In the genomic region with DNA sequence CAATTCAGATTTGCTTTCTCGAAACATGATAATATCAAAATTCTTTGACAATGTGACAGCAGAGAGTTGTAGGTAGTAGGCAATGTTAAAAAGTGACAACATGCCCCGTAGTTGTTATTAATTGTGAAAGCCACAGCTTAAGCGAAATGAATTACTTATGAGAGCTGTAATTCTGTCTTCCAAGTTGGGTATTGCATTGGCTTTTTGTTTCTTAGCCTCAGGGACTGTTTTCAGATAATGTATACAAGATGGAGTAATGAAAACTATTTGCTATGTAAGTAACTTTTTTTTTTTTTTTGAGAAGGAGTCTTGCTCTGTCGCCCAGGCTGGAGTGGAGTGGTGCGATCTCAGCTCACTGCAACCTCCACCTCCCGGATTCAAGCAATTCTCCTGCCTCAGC, we compare ENCODE assay signal across 37 cellular contexts.
"Had no signal": no experiment of that assay in that cellular context is flagged by ENCODE, and none has a peak within 500 bp of the region (broad histone marks: within the 10 kb centered on the region; RNA-seq: fewer than 3 reads in every experiment).

No MANE protein-coding gene starts in this region.

- ATAC-seq: activated naive CD4-positive, alpha-beta T cell treated with anti-CD3 and anti-CD28 coated beads, Interleukin-2, amount 50 U/mL, for 72 hours; activated naive CD8-positive, alpha-beta T cell treated with anti-CD3 and anti-CD28 coated beads, Interleukin-2, amount 50 U/mL, for 24 hours; activated T-cell treated with anti-CD3 and anti-CD28 coated beads, Interleukin-2, amount 50 U/mL, for 4 hours; activated T-cell treated with anti-CD3 and anti-CD28 coated beads, Interleukin-2, amount 50 U/mL, for 72 hours; activated T-helper 17 cell treated with anti-CD3 and anti-CD28 coated beads, Interleukin-2, amount 50 U/mL, for 72 hours; body of pancreas had no signal

- H3K27ac ChIP-seq: adrenal gland, ascending aorta, body of pancreas, brain microvascular endothelial cell, breast epithelium, cardiac muscle cell had no signal

- H3K36me3 ChIP-seq: adrenal gland, ascending aorta, brain microvascular endothelial cell, breast epithelium, cardiac muscle cell had no signal

- H3K36me3 Mint-ChIP-seq: activated naive CD4-positive, alpha-beta T cell treated with anti-CD3 and anti-CD28 coated beads, Interleukin-2, amount 10 ng/mL, durations not matched to agents 7 days and 5 days; activated naive CD4-positive, alpha-beta T cell treated with anti-CD3 and anti-CD28 coated beads, Interleukin-2, amount 50 U/mL, for 24 hours; activated naive CD4-positive, alpha-beta T cell treated with anti-CD3 and anti-CD28 coated beads, Interleukin-2, amount 50 U/mL, for 72 hours; activated naive CD8-positive, alpha-beta T cell treated with anti-CD3 and anti-CD28 coated beads for 36 hours; activated naive CD8-positive, alpha-beta T cell treated with anti-CD3 and anti-CD28 coated beads, Interleukin-2, amount 10 ng/mL, durations not matched to agents 7 days and 5 days had no signal

- H3K27ac Mint-ChIP-seq: activated naive CD4-positive, alpha-beta T cell treated with anti-CD3 and anti-CD28 coated beads for 36 hours; activated naive CD4-positive, alpha-beta T cell treated with anti-CD3 and anti-CD28 coated beads, Interleukin-2, amount 10 ng/mL, durations not matched to agents 7 days and 5 days; activated naive CD4-positive, alpha-beta T cell treated with anti-CD3 and anti-CD28 coated beads, Interleukin-2, amount 50 U/mL, for 24 hours; activated naive CD4-positive, alpha-beta T cell treated with anti-CD3 and anti-CD28 coated beads, Interleukin-2, amount 50 U/mL, for 72 hours; activated naive CD8-positive, alpha-beta T cell; activated naive CD8-positive, alpha-beta T cell treated with anti-CD3 and anti-CD28 coated beads for 36 hours; activated naive CD8-positive, alpha-beta T cell treated with anti-CD3 and anti-CD28 coated beads, Interleukin-2, amount 10 ng/mL, durations not matched to agents 7 days and 5 days; activated naive CD8-positive, alpha-beta T cell treated with anti-CD3 and anti-CD28 coated beads, Interleukin-2, amount 50 U/mL, for 24 hours; activated T-cell treated with anti-CD3 and anti-CD28 coated beads, Interleukin-2, amount 50 U/mL, for 72 hours; activated T-helper 1 cell treated with anti-CD3 and anti-CD28 coated beads, Interleukin-12 subunit alpha, Interleukin-12 subunit beta, Interleukin-2, Interleukin-4 antibody, amounts not matched to agents 30 ng/mL and 10 ng/mL and 1 ng/mL, durations not matched to agents 14 hours and 24 hours and 36 hours; activated T-helper 17 cell treated with anti-CD3 and anti-CD28 coated beads, Interleukin-2, amount 50 U/mL, for 72 hours; activated T-helper 2 cell treated with anti-CD3 and anti-CD28 coated beads, Interferon-gamma antibody, Interleukin-2, Interleukin-4, amounts not matched to agents 10 μg/mL and 5 μg/mL and 100 μg/mL, durations not matched to agents 14 hours and 24 hours and 36 hours; brain had no signal

- H3K4me3 Mint-ChIP-seq: activated naive CD4-positive, alpha-beta T cell treated with anti-CD3 and anti-CD28 coated beads for 36 hours; activated naive CD4-positive, alpha-beta T cell treated with anti-CD3 and anti-CD28 coated beads, Interleukin-2, amount 10 ng/mL, durations not matched to agents 7 days and 5 days; activated naive CD4-positive, alpha-beta T cell treated with anti-CD3 and anti-CD28 coated beads, Interleukin-2, amount 50 U/mL, for 24 hours; activated naive CD8-positive, alpha-beta T cell; activated naive CD8-positive, alpha-beta T cell treated with anti-CD3 and anti-CD28 coated beads for 36 hours; activated naive CD8-positive, alpha-beta T cell treated with anti-CD3 and anti-CD28 coated beads, Interleukin-2, amount 10 ng/mL, durations not matched to agents 7 days and 5 days; activated naive CD8-positive, alpha-beta T cell treated with anti-CD3 and anti-CD28 coated beads, Interleukin-2, amount 50 U/mL, for 24 hours; activated T-cell treated with anti-CD3 and anti-CD28 coated beads, Interleukin-2, amount 50 U/mL, for 4 hours; activated T-cell treated with anti-CD3 and anti-CD28 coated beads, Interleukin-2, amount 50 U/mL, for 72 hours; activated T-helper 1 cell treated with anti-CD3 and anti-CD28 coated beads, Interleukin-12 subunit alpha, Interleukin-12 subunit beta, Interleukin-2, Interleukin-4 antibody, amounts not matched to agents 30 ng/mL and 10 ng/mL and 1 ng/mL, durations not matched to agents 14 hours and 24 hours and 36 hours; activated T-helper 17 cell treated with anti-CD3 and anti-CD28 coated beads, Interleukin-2, amount 50 U/mL, for 72 hours; brain; central memory CD8-positive, alpha-beta T cell had no signal

- H3K4me3 ChIP-seq: adrenal gland, ascending aorta, body of pancreas, breast epithelium, cardiac muscle cell had no signal

- H3K9me3 Mint-ChIP-seq: activated naive CD4-positive, alpha-beta T cell treated with anti-CD3 and anti-CD28 coated beads for 36 hours; activated naive CD4-positive, alpha-beta T cell treated with anti-CD3 and anti-CD28 coated beads, Interleukin-2, amount 10 ng/mL, durations not matched to agents 7 days and 5 days; activated naive CD4-positive, alpha-beta T cell treated with anti-CD3 and anti-CD28 coated beads, Interleukin-2, amount 50 U/mL, for 24 hours; activated naive CD4-positive, alpha-beta T cell treated with anti-CD3 and anti-CD28 coated beads, Interleukin-2, amount 50 U/mL, for 72 hours; activated naive CD8-positive, alpha-beta T cell treated with anti-CD3 and anti-CD28 coated beads for 36 hours; activated naive CD8-positive, alpha-beta T cell treated with anti-CD3 and anti-CD28 coated beads, Interleukin-2, amount 10 ng/mL, durations not matched to agents 7 days and 5 days; activated naive CD8-positive, alpha-beta T cell treated with anti-CD3 and anti-CD28 coated beads, Interleukin-2, amount 50 U/mL, for 24 hours; activated T-cell treated with anti-CD3 and anti-CD28 coated beads, Interleukin-2, amount 50 U/mL, for 4 hours; activated T-cell treated with anti-CD3 and anti-CD28 coated beads, Interleukin-2, amount 50 U/mL, for 72 hours; activated T-helper 1 cell treated with anti-CD3 and anti-CD28 coated beads, Interleukin-12 subunit alpha, Interleukin-12 subunit beta, Interleukin-2, Interleukin-4 antibody, amounts not matched to agents 30 ng/mL and 10 ng/mL and 1 ng/mL, durations not matched to agents 14 hours and 24 hours and 36 hours; activated T-helper 17 cell treated with anti-CD3 and anti-CD28 coated beads, Interleukin-2, amount 50 U/mL, for 72 hours; activated T-helper 2 cell treated with anti-CD3 and anti-CD28 coated beads, Interferon-gamma antibody, Interleukin-2, Interleukin-4, amounts not matched to agents 10 μg/mL and 5 μg/mL and 100 μg/mL, durations not matched to agents 14 hours and 24 hours and 36 hours; brain; central memory CD8-positive, alpha-beta T cell had no signal

- H3K27me3 Mint-ChIP-seq: activated naive CD8-positive, alpha-beta T cell; activated T-helper 17 cell treated with anti-CD3 and anti-CD28 coated beads, Interleukin-2, amount 50 U/mL, for 72 hours; brain; central memory CD8-positive, alpha-beta T cell had no signal

- H3K9me3 ChIP-seq: adrenal gland, ascending aorta, body of pancreas, breast epithelium had no signal

- DNase-seq: activated effector memory CD4-positive, alpha-beta T cell treated with anti-CD3 and anti-CD28 coated beads, Interleukin-2, amount 50 U/mL, for 16 hours; activated effector memory CD4-positive, alpha-beta T cell treated with Interleukin-2 at 50 U/mL for 16 hours; activated gamma-delta T cell; activated gamma-delta T cell treated with Interleukin-2 at 50 U/mL for 16 hours; activated naive CD4-positive, alpha-beta T cell; activated naive CD4-positive, alpha-beta T cell treated with anti-CD3 and anti-CD28 coated beads for 36 hours; activated naive CD4-positive, alpha-beta T cell treated with anti-CD3 and anti-CD28 coated beads, Interleukin-2, amount 10 ng/mL, durations not matched to agents 7 days and 5 days; activated naive CD4-positive, alpha-beta T cell treated with anti-CD3 and anti-CD28 coated beads, Interleukin-2, amount 50 U/mL, for 16 hours; activated naive CD4-positive, alpha-beta T cell treated with Interleukin-2 at 50 U/mL for 16 hours; activated naive CD8-positive, alpha-beta T cell treated with anti-CD3 and anti-CD28 coated beads for 36 hours; activated naive CD8-positive, alpha-beta T cell treated with anti-CD3 and anti-CD28 coated beads, Interleukin-2, amount 10 ng/mL, durations not matched to agents 7 days and 5 days; activated naive CD8-positive, alpha-beta T cell treated with anti-CD3 and anti-CD28 coated beads, Interleukin-2, amount 50 U/mL, for 24 hours; activated T-cell treated with anti-CD3 and anti-CD28 coated beads, Interleukin-2, amount 50 U/mL, for 1 hour; activated T-cell treated with anti-CD3 and anti-CD28 coated beads, Interleukin-2, amount 50 U/mL, for 4 hours; activated T-cell treated with anti-CD3 and anti-CD28 coated beads, Interleukin-2, amount 50 U/mL, for 48 hours; activated T-cell treated with anti-CD3 and anti-CD28 coated beads, Interleukin-2, amount 50 U/mL, for 72 hours; adrenal gland; amniotic stem cell; amygdala; anterior cingulate cortex; aorta; body of pancreas; brain microvascular endothelial cell; caudate nucleus; central memory CD4-positive, alpha-beta T cell; cerebellar nuclear complex had no signal

- H3K4me1 Mint-ChIP-seq: activated naive CD4-positive, alpha-beta T cell treated with anti-CD3 and anti-CD28 coated beads, Interleukin-2, amount 50 U/mL, for 24 hours; activated T-helper 17 cell treated with anti-CD3 and anti-CD28 coated beads, Interleukin-2, amount 50 U/mL, for 72 hours; central memory CD8-positive, alpha-beta T cell had no signal
